In the genomic region with DNA sequence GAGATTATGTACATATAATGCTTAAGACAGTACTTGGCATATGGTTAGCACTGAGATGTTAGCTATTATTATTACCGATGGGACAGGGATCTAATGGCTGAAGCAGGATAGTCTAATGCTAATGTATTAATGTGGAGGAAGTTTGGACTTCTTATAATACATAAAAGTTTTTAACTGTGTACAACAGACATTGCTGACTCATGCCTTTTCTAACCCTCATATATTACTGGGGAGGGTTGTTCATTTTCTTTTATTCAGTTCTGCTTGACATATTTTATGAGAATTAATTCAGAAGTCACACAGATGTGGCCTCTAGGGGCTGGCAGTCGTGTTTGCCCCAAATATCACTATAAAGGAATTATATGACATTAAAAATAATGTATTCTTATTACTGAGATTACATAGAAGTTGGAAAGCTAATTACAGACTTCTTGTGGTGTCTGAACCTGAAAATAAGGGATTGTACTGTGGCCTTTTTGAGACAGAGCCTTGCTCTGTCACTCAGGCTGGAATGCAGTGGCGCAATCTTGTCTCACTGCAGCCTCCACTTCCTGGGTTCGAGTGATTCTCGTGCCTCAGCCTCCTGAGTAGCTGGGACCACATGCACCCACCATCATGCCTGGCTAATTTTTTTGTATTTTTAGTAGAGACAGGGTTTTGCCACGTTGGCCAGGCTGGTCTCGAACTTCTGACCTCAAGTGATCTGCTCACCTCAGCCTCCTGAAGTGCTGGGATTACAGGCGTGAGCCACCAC, we compare ENCODE assay signal across 25 cellular contexts. TPM values are rescaled to one million over a fixed set of nuclear protein-coding genes. Genes with fewer than 3 reads are reported as not detected.
DNase-seq lines count a peak whose midpoint lies in the region; ATAC-seq, FAIRE-seq and TF ChIP-seq lines count a peak whose summit lies in the region.
"Had no signal": no experiment of that assay in that cellular context is flagged by ENCODE, and none has a peak within 500 bp of the region (broad histone marks: within the 10 kb centered on the region; RNA-seq: fewer than 3 reads in every experiment).

No MANE protein-coding gene starts in this region.

- intact Hi-C loops in MCF 10A (cut with micrococcal nuclease) = no loop called here
- intact Hi-C loops in mammary epithelial cell (cut with micrococcal nuclease) = no loop called here
- intact Hi-C loops in A673 (cut with micrococcal nuclease; ENCODE audit: unreplicated experiment) = no loop called here
- intact Hi-C loops in IMR-90 (cut with micrococcal nuclease) = no loop called here
- intact Hi-C loops in activated CD4-positive, alpha-beta T cell treated with anti-CD3 and anti-CD28 coated beads, Interleukin-2, amount 10 ng/mL, durations not matched to agents 24 days and 14 days (cut with micrococcal nuclease) = no loop called here

- no peak overlapping the region for H2AK5ac ChIP-seq in IMR-90 (ENCODE audit: low read depth, low read length)

- in situ Hi-C loops in mammary epithelial cell (cut with MboI; ENCODE audit: low sequenced_read_pairs in 2 of 2) = loop anchor here in 1 of 2 donors (25.0 kb wide), 1 partner anchor 536 kb away; no protein-coding TSS in a partner anchor
- in situ Hi-C loops in IMR-90 (cut with MboI; ENCODE audit: low sequenced_read_pairs) = no loop called here

- no peaks in the 10 kb centered on the region for H3K9me3 ChIP-seq in mammary epithelial cell (replicated peaks; ENCODE audit: insufficient read depth, low read length)
- no peaks in the 10 kb centered on the region for H3K9me3 ChIP-seq in A673 (ENCODE audit: low read depth, low read length, poor library complexity, severe bottlenecking)
- no peaks in the 10 kb centered on the region for H3K9me3 ChIP-seq in IMR-90 (ENCODE audit: control insufficient read depth, insufficient read depth, low read length)
- H3K9me3 ChIP-seq in astrocyte (ENCODE audit: insufficient read depth, low read depth, low read length) = no peaks in the 10 kb centered on the region
- H3K9me3 ChIP-seq: BE2C had no signal

- no peak overlapping the region for H2AK9ac ChIP-seq in IMR-90 (replicated peaks; ENCODE audit: low read depth, low read length, poor library complexity)

- H3K56ac ChIP-seq in IMR-90 (ENCODE audit: extremely low read depth, insufficient read depth, low read length) = no peak overlapping the region

- no peak overlapping the region for H4K5ac ChIP-seq in IMR-90 (ENCODE audit: low read depth, low read length)

- POLR2A ChIA-PET in MCF 10A (lab: Yijun Ruan, JAX) = interaction anchor here (1.4 to 2.6 kb wide), 2 partner anchors 9 to 119 kb away, joined by 4 to 13 read pairs; partner anchors contain the start of genes CCDC90B and PCF11
- POLR2A ChIA-PET in A673 (lab: Charles Lee; ENCODE audit: low non-redundant PET) = no interaction called here
- POLR2A ChIA-PET in IMR-90 (lab: Charles Lee; ENCODE audit: unreplicated experiment) = no interaction called here

- H2BK120ac ChIP-seq in IMR-90 (ENCODE audit: low read depth, low read length) = no peak overlapping the region

- H3K18ac ChIP-seq in IMR-90 (ENCODE audit: low read depth, low read length) = no peak overlapping the region

- H3K27me3 Mint-ChIP-seq in MCF 10A (ENCODE audit: insufficient read depth, unreplicated experiment) (no peaks in the 10 kb centered on the region), astrocyte (ENCODE audit: low read depth, unreplicated experiment) (no peaks in the 10 kb centered on the region)
- no peaks in the 10 kb centered on the region for H3K27me3 Mint-ChIP-seq in activated CD4-positive, alpha-beta T cell treated with anti-CD3 and anti-CD28 coated beads, Interleukin-2, amount 10 ng/mL, durations not matched to agents 24 days and 14 days
- H3K27me3 Mint-ChIP-seq: CD4-positive, alpha-beta T cell; CD8-positive, alpha-beta memory T cell had no signal

- no peak for TF ChIP-seq CTCF in MCF 10A (IDR thresholded peaks at IDR 0.05; ENCODE audit: unreplicated experiment)
- no peak for TF ChIP-seq CTCF in mammary epithelial cell (conservative IDR thresholded peaks at IDR 0.05 in 1 of 2, IDR thresholded peaks at IDR 0.05 in 1 of 2; ENCODE audit: extremely low read depth in 1 of 2, insufficient read depth in 1 of 2, low read depth in 1 of 2, low read length in 2 of 2)
- no peak for TF ChIP-seq CTCF in A673 (conservative IDR thresholded peaks at IDR 0.05; ENCODE audit: low read depth, low read length)
- no peak for TF ChIP-seq CTCF in IMR-90 (conservative IDR thresholded peaks at IDR 0.05; ENCODE audit: low read depth, low read length)
- TF ChIP-seq CTCF in astrocyte (IDR thresholded peaks at IDR 0.05; ENCODE audit: insufficient read depth, low read depth, low read length) = no peak

- H3K36me3 Mint-ChIP-seq in MCF 10A (ENCODE audit: insufficient read depth, unreplicated experiment) = peaks cover 83% of the 10 kb centered on the region
- peaks cover 4% of the 10 kb centered on the region for H3K36me3 Mint-ChIP-seq in astrocyte (ENCODE audit: low read depth, unreplicated experiment)
- peaks cover 36% of the 10 kb centered on the region for H3K36me3 Mint-ChIP-seq in activated CD4-positive, alpha-beta T cell treated with anti-CD3 and anti-CD28 coated beads, Interleukin-2, amount 10 ng/mL, durations not matched to agents 24 days and 14 days (ENCODE audit: low read depth)

- H3K4ac ChIP-seq in IMR-90 (ENCODE audit: low read depth, low read length) = no peak overlapping the region

- H4K20me1 ChIP-seq in mammary epithelial cell (ENCODE audit: insufficient read depth, low read length) (no peaks in the 10 kb centered on the region), IMR-90 (ENCODE audit: insufficient read depth, low read length) (no peaks in the 10 kb centered on the region; the same call in 1 of the 2 replicates), astrocyte (ENCODE audit: insufficient read depth, low read length) (no peaks in the 10 kb centered on the region)

- H3K4me1 Mint-ChIP-seq in MCF 10A (ENCODE audit: insufficient read depth, unreplicated experiment) (peaks cover 9% of the 10 kb centered on the region), astrocyte (ENCODE audit: low read depth, unreplicated experiment) (peaks cover 25% of the 10 kb centered on the region)
- H3K4me1 Mint-ChIP-seq in activated CD4-positive, alpha-beta T cell treated with anti-CD3 and anti-CD28 coated beads, Interleukin-2, amount 10 ng/mL, durations not matched to agents 24 days and 14 days = peaks cover 7% of the 10 kb centered on the region
- H3K4me1 Mint-ChIP-seq: CD14-positive monocyte, H9 had no signal

- TF ChIP-seq POLR2A in IMR-90 (IDR thresholded peaks at IDR 0.05; ENCODE audit: low read depth, low read length) = no peak

- DNase-seq in MCF 10A (ENCODE audit: unreplicated experiment) (no peak), mammary epithelial cell (no peak), A673 (ENCODE audit: low spot score) (peak; percentile 20), IMR-90 (no peak), astrocyte (ENCODE audit: low read depth) (no peak)
- no peak for DNase-seq in effector CD4-positive, alpha-beta T cell
- no peak for DNase-seq in activated CD4-positive, alpha-beta T cell treated with anti-CD3 and anti-CD28 coated beads, Interleukin-2, amount 10 ng/mL, durations not matched to agents 24 days and 14 days
- DNase-seq: 8988T; BE2C; CD4-positive, alpha-beta T cell; CD8-positive, alpha-beta memory T cell; DMS 273 treated with DMSO at 0.1 percent for 48 hours; DMS79; EL; GDM1; GM23248; H9 had no signal

- dilution Hi-C loops in mammary epithelial cell (cut with HindIII; ENCODE audit: low sequenced_read_pairs) (no loop called here), IMR-90 (cut with HindIII; ENCODE audit: low sequenced_read_pairs, unreplicated experiment) (no loop called here)

- H2AFZ ChIP-seq in mammary epithelial cell (ENCODE audit: low read depth, low read length) (no peak overlapping the region), IMR-90 (replicated peaks; ENCODE audit: low read length, poor library complexity) (no peak overlapping the region), astrocyte (ENCODE audit: low read depth, low read length) (no peak overlapping the region)
- H2AFZ ChIP-seq: GM23248 had no signal

- H3K27ac ChIP-seq in mammary epithelial cell (ENCODE audit: insufficient read depth, low read depth, low read length) = no peak overlapping the region
- no peak overlapping the region for H3K27ac ChIP-seq in A673 (ENCODE audit: low read depth, low read length, poor library complexity, severe bottlenecking)
- H3K27ac ChIP-seq in IMR-90 (ENCODE audit: insufficient read depth, low read length) = no peak overlapping the region
- no peak overlapping the region for H3K27ac ChIP-seq in astrocyte (ENCODE audit: low read depth, low read length)
- H3K27ac ChIP-seq: BLaER1 treated with 17β-estradiol and CSF1 and Interleukin-3, amounts not matched to agents 10 nM and 100 nM; GM23248 had no signal

- BruUV-seq in MCF 10A (replicated peaks; lab: Mats Ljungman, UMichigan) = no TSS peak
- BruUV-seq in mammary epithelial cell (replicated peaks; lab: Mats Ljungman, UMichigan) = no TSS peak
- BruUV-seq in A673 (replicated peaks; lab: Mats Ljungman, UMichigan) = no TSS peak
- BruUV-seq in IMR-90 (replicated peaks; lab: Mats Ljungman, UMichigan) = no TSS peak

- no peak overlapping the region for H3K14ac ChIP-seq in IMR-90 (replicated peaks; ENCODE audit: low read depth, low read length)

- H3K79me2 ChIP-seq in mammary epithelial cell (ENCODE audit: insufficient read depth, low read length) (peaks cover 18% of the 10 kb centered on the region), astrocyte (ENCODE audit: insufficient read depth, low read length) (peaks cover 9% of the 10 kb centered on the region)

- H3K4me3 ChIP-seq in mammary epithelial cell (replicated peaks in 1 of 3; ENCODE audit: insufficient read depth in 1 of 3, low read depth in 2 of 3, low read length in 3 of 3) (no peak overlapping the region), A673 (ENCODE audit: low read depth, low read length, poor library complexity, severe bottlenecking) (no peak overlapping the region), IMR-90 (ENCODE audit: insufficient read depth, low read depth, low read length) (no peak overlapping the region), astrocyte (ENCODE audit: insufficient read depth, low read depth, low read length) (no peak overlapping the region)
- H3K4me3 ChIP-seq: BLaER1 treated with 17β-estradiol and CSF1 and Interleukin-3, amounts not matched to agents 10 nM and 100 nM; GM12878; GM23248 had no signal

- H3K79me1 ChIP-seq in IMR-90 (ENCODE audit: low read depth in 1 of 2, low read length in 2 of 2) = peaks cover 9 to 12% of the 10 kb centered on the region in 2 experiments; a peak in 3 of 4 replicates

- H3K23ac ChIP-seq in IMR-90 (ENCODE audit: low read depth, low read length) = no peak overlapping the region

- H3K9me1 ChIP-seq in IMR-90 (ENCODE audit: insufficient read depth, low read length) = no peaks in the 10 kb centered on the region

- TF ChIP-seq RAD21 in IMR-90 (IDR thresholded peaks at IDR 0.05; ENCODE audit: low read length) = no peak

- H3K4me1 ChIP-seq in mammary epithelial cell (ENCODE audit: insufficient read depth, low read length) = no peaks in the 10 kb centered on the region
- peaks cover 11% of the 10 kb centered on the region for H3K4me1 ChIP-seq in A673 (ENCODE audit: insufficient read depth, low read length, poor library complexity, severe bottlenecking)
- peaks cover 4% of the 10 kb centered on the region; the same call in 1 of the 2 replicates for H3K4me1 ChIP-seq in IMR-90 (ENCODE audit: control insufficient read depth, insufficient read depth, low read length)
- H3K4me1 ChIP-seq in astrocyte (ENCODE audit: insufficient read depth, low read length) = peaks cover 15% of the 10 kb centered on the region
- H3K4me1 ChIP-seq: BE2C; BLaER1 treated with 17β-estradiol and CSF1 and Interleukin-3, amounts not matched to agents 10 nM and 100 nM had no signal

- H3K4me2 ChIP-seq in mammary epithelial cell (ENCODE audit: insufficient read depth, low read depth, low read length) (no peak overlapping the region), IMR-90 (ENCODE audit: low read depth, low read length) (no peak overlapping the region), astrocyte (ENCODE audit: low read length) (no peak overlapping the region)
- H3K4me2 ChIP-seq: BLaER1 treated with 17β-estradiol and CSF1 and Interleukin-3, amounts not matched to agents 10 nM and 100 nM had no signal

- H4K91ac ChIP-seq in IMR-90 (ENCODE audit: insufficient read depth, low read depth, low read length) = no peak overlapping the region

- H3K4me3 Mint-ChIP-seq in MCF 10A (ENCODE audit: unreplicated experiment) = no peak overlapping the region
- no peak overlapping the region for H3K4me3 Mint-ChIP-seq in astrocyte (ENCODE audit: unreplicated experiment)
- no peak overlapping the region for H3K4me3 Mint-ChIP-seq in activated CD4-positive, alpha-beta T cell treated with anti-CD3 and anti-CD28 coated beads, Interleukin-2, amount 10 ng/mL, durations not matched to agents 24 days and 14 days
- H3K4me3 Mint-ChIP-seq: CD14-positive monocyte; CD4-positive, alpha-beta T cell; CD8-positive, alpha-beta memory T cell; H9 had no signal

- H3K27ac Mint-ChIP-seq in MCF 10A (ENCODE audit: low read depth, unreplicated experiment) (peak overlapping the region; percentile 19), astrocyte (ENCODE audit: unreplicated experiment) (peak overlapping the region; percentile 18)
- no peak overlapping the region for H3K27ac Mint-ChIP-seq in activated CD4-positive, alpha-beta T cell treated with anti-CD3 and anti-CD28 coated beads, Interleukin-2, amount 10 ng/mL, durations not matched to agents 24 days and 14 days
- H3K27ac Mint-ChIP-seq: CD4-positive, alpha-beta T cell; H9 had no signal

- ATAC-seq in IMR-90 (ENCODE audit: low read depth) (no peak), HG03378 (IDR thresholded peaks at IDR 0.05; ENCODE audit: unreplicated experiment) (no peak)
- ATAC-seq: GM12878, HCT116 had no signal

- H3K9ac ChIP-seq in mammary epithelial cell (ENCODE audit: insufficient read depth, low read length) (no peak overlapping the region), IMR-90 (ENCODE audit: low read depth, low read length) (no peak overlapping the region), astrocyte (ENCODE audit: low read length) (no peak overlapping the region)
- H3K9ac ChIP-seq: BLaER1 treated with 17β-estradiol and CSF1 and Interleukin-3, amounts not matched to agents 10 nM and 100 nM; GM23248 had no signal

- 96% methylated on average over 8 of the region's 8 CpGs for WGBS in mammary epithelial cell (ENCODE audit: low coverage, missing lambda C conversion rate)
- 100% methylated on average over 1 of the region's 8 CpGs; no CpG with 5 or more reads in 1 of the 2 experiments for WGBS in IMR-90 (ENCODE audit: extremely low coverage in 2 of 2, insufficient read length in 1 of 2), 2 experiments

- H4K8ac ChIP-seq in IMR-90 (ENCODE audit: low read depth in 2 of 2, low read length in 2 of 2) = no peak overlapping the region

- H3K36me3 ChIP-seq in mammary epithelial cell (ENCODE audit: insufficient read depth, low read length) = peaks cover 38% of the 10 kb centered on the region
- peaks cover 68% of the 10 kb centered on the region for H3K36me3 ChIP-seq in A673 (ENCODE audit: insufficient read depth, low read length, poor library complexity, severe bottlenecking)
- peaks cover 14% of the 10 kb centered on the region for H3K36me3 ChIP-seq in IMR-90 (ENCODE audit: control insufficient read depth, insufficient read depth, low read length)
- peaks cover 27% of the 10 kb centered on the region for H3K36me3 ChIP-seq in astrocyte (ENCODE audit: insufficient read depth, low read length)

- H3K27me3 ChIP-seq in mammary epithelial cell (ENCODE audit: insufficient read depth, low read length) = no peaks in the 10 kb centered on the region
- no peaks in the 10 kb centered on the region for H3K27me3 ChIP-seq in A673 (replicated peaks; ENCODE audit: insufficient read depth, low read depth, low read length, poor library complexity)
- H3K27me3 ChIP-seq in IMR-90 (ENCODE audit: control insufficient read depth, insufficient read depth, low read length) = no peaks in the 10 kb centered on the region
- H3K27me3 ChIP-seq in astrocyte (ENCODE audit: insufficient read depth, low read length) = no peaks in the 10 kb centered on the region
- H3K27me3 ChIP-seq: BE2C; BLaER1 treated with 17β-estradiol and CSF1 and Interleukin-3, amounts not matched to agents 10 nM and 100 nM had no signal

- H2BK20ac ChIP-seq in IMR-90 (ENCODE audit: low read depth, low read length) = no peak overlapping the region

- H2BK5ac ChIP-seq in IMR-90 (ENCODE audit: low read depth, low read length, poor library complexity, severe bottlenecking) = no peak overlapping the region

- H3K9me3 Mint-ChIP-seq in MCF 10A (ENCODE audit: unreplicated experiment) (no peaks in the 10 kb centered on the region), astrocyte (ENCODE audit: unreplicated experiment) (peaks cover 5% of the 10 kb centered on the region)
- H3K9me3 Mint-ChIP-seq in activated CD4-positive, alpha-beta T cell treated with anti-CD3 and anti-CD28 coated beads, Interleukin-2, amount 10 ng/mL, durations not matched to agents 24 days and 14 days = peaks cover 9% of the 10 kb centered on the region
- H3K9me3 Mint-ChIP-seq: CD4-positive, alpha-beta T cell had no signal

- CTCF ChIA-PET in MCF 10A (lab: Yijun Ruan, JAX) = interaction anchor here (0.6 to 2.6 kb wide), 6 partner anchors 9 to 559 kb away, joined by 3 to 10 read pairs (median 4); no protein-coding TSS in a partner anchor
- CTCF ChIA-PET in mammary epithelial cell (lab: Charles Lee; ENCODE audit: low non-redundant PET) = no interaction called here
- CTCF ChIA-PET in A673 (lab: Charles Lee) = no interaction called here
- CTCF ChIA-PET in IMR-90 (lab: Yijun Ruan, JAX) = interaction anchor here (0.6 to 1.5 kb wide), 3 partner anchors 17 to 200 kb away, joined by 3 to 5 read pairs (median 3); no protein-coding TSS in a partner anchor

- FAIRE-seq in astrocyte (lab: Jason Lieb, UNC) = no peak
- FAIRE-seq: D721Med, GM12878, GM19239, H1 had no signal

- no peak overlapping the region for H2BK15ac ChIP-seq in IMR-90 (ENCODE audit: low read depth, low read length)

RNA-seq across cellular contexts. Expression of gene CCDC90B, which starts 10.1 kb away (rescaled TPM):
- total RNA-seq in MCF 10A (2022) = 69.1 and 72.9 TPM in 2 replicates
- 10 to 100 TPM; 45.3 to 56.3 TPM for total RNA-seq in mammary epithelial cell
- polyA plus RNA-seq in mammary epithelial cell = 30.1 TPM
- polyA minus RNA-seq in mammary epithelial cell = 21.9 TPM
- total RNA-seq in A673 (2021) = 51.2 and 51.6 TPM in 2 replicates
- total RNA-seq in IMR-90 (2012; rRNA removed) = 43.7 and 63.0 TPM in 2 replicates
- polyA plus RNA-seq in IMR-90 (2012; rRNA removed) = 32.3 and 35.8 TPM in 2 replicates
- polyA plus RNA-seq in IMR-90 (2012; cell fraction: cytosol; rRNA removed) = 13.2 and 14.2 TPM in 2 replicates
- 6.5 and 13.2 TPM in 2 replicates for polyA plus RNA-seq in IMR-90 (2012; cell fraction: nucleus; rRNA removed; ENCODE audit: low replicate concordance)
- total RNA-seq in astrocyte = 67.5 and 68.0 TPM in 2 replicates
- total RNA-seq in activated CD4-positive, alpha-beta T cell treated with anti-CD3 and anti-CD28 coated beads, Interleukin-2, amount 10 ng/mL, durations not matched to agents 24 days and 14 days = 24.1 and 24.7 TPM in 2 replicates

Comparison
In these comparisons a context has a peak if more than half of its experiments do, and no peak if none do; other contexts are left out.
1. CTCF ChIA-PET loops: an anchor here in MCF 10A (0.6 to 2.6 kb wide) and IMR-90 (0.6 to 1.5 kb wide); none called in mammary epithelial cell and A673.